8 cellular contexts compared by ENCODE assay signal in the genomic region with DNA sequence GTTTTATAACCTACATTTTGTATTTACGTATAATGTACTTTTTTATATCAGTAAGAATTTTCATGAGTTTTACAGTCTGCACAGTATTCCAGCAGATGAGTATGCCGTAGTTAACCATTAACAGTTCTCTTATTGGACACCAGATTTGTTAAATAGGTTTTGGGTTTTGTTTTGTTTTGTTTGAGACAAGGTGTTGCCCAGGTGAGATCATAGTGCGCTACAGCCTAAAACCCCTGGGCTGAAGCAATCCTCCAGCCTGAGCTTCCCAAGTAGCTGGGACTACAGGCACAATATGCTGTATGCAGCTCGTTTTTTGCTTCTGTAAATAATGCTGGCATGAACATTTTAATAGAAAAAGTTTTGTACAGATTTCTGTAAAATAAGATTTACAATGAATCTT.
DNase-seq lines count a peak whose midpoint lies in the region; ATAC-seq and TF ChIP-seq lines count a peak whose summit lies in the region.

No MANE protein-coding gene starts in this region.

- H3K4me1 ChIP-seq in psoas muscle = peaks cover 5% of the 10 kb centered on the region

- DNase-seq in NCI-H1092 treated with DMSO at 0.1 percent for 48 hours (lab: John Stamatoyannopoulos, UW) (peak; percentile 44), NCI-H1092 (lab: John Stamatoyannopoulos, UW) (no peak), NCI-H774 (lab: John Stamatoyannopoulos, UW) (peak; percentile 64), epithelial cell of esophagus (ENCODE audit: low read depth) (peak; percentile 84), psoas muscle (no peak), germinal center (ENCODE audit: low spot score) (no peak)

- 34 to 50% (median 40%) methylated on average over 4 of the region's 4 CpGs for WGBS in psoas muscle, 3 donors

- H3K9me3 ChIP-seq in psoas muscle = no peaks in the 10 kb centered on the region

- ATAC-seq in psoas muscle = no peak
- ATAC-seq in GM18519 (IDR thresholded peaks at IDR 0.05; ENCODE audit: low FRiP score, unreplicated experiment) = no peak
- no peak for ATAC-seq in HG03520 (IDR thresholded peaks at IDR 0.05; ENCODE audit: unreplicated experiment)

- H3K27me3 ChIP-seq in psoas muscle (ENCODE audit: insufficient read depth in 3 of 3, low read length in 2 of 3) = no peaks in the 10 kb centered on the region

- TF ChIP-seq CTCF in epithelial cell of esophagus (IDR thresholded peaks at IDR 0.05; ENCODE audit: insufficient read depth, low read depth, low read length, missing control alignments) = no peak
- no peak for TF ChIP-seq CTCF in psoas muscle (IDR thresholded peaks at IDR 0.05)

- H3K36me3 ChIP-seq in psoas muscle (ENCODE audit: insufficient read depth in 1 of 2, low read depth in 1 of 2) = no peaks in the 10 kb centered on the region

- H3K27ac ChIP-seq in psoas muscle = peak overlapping the region; percentile 92

- intact Hi-C loops in psoas muscle (cut with DNase I) = loop anchor here in 1 of 2 donors (5.0 kb wide), 1 partner anchor 71 kb away; no protein-coding TSS in a partner anchor

- H3K4me3 ChIP-seq in epithelial cell of esophagus (ENCODE audit: low read length) (peak overlapping the region; percentile 61), psoas muscle (peak overlapping the region; percentile 67)

Comparison
In these comparisons a context has a peak if more than half of its experiments do, and no peak if none do; other contexts are left out.
1. DNase-seq: peak in NCI-H1092 treated with DMSO at 0.1 percent for 48 hours (single experiment), NCI-H774 (single experiment) and epithelial cell of esophagus (single experiment); none in NCI-H1092 (single experiment), psoas muscle (0 of 2) and germinal center (single experiment).